ENCODE assay signal across 8 cellular contexts in the genomic region with DNA sequence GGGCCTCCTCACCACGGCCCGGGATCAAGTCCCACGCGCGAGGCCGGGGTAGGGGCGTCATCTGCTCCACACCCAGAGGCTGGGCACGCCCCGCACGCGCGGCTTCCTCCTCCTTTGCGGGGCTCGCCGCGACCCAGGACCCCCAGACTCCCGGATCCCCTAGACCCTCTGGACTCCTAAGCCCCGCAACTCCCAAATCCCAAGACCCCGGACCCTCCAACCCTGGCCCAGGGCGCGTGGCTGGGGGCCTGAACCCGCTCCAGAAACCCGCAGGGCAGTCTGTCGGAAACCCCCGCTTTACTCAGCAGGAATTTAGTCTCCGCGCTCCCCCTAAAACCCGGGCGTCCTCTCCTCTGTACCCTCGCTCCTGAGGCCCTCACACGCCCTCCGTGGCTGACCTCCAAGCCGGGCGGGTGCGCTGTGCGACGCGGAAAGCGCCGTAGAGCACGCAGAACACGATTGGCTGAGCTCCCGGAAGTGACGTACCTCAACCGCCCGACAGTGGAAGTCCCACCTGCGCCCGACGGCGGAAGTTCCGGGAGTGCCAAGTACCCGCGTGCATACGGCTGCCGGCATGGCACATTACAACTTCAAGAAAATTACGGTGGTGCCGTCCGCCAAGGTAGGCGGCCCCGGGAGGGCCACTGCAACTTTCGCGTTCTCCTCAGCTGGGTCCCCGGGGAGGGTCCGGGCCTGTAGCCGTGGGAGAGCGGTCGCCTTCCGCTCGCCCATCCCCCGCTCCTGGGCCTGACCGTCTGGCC. TPM values are rescaled to one million over a fixed set of nuclear protein-coding genes. Genes with fewer than 3 reads are reported as not detected.
DNase-seq lines count a peak whose midpoint lies in the region; TF ChIP-seq lines count a peak whose summit lies in the region.

A gene (plus strand): TSS at position 529 of the 761 bp plus-strand sequence. CDS start 46 bp downstream, at position 575.

- no peaks in the 10 kb centered on the region for H3K27me3 Mint-ChIP-seq in nephron (ENCODE audit: low read depth)
- no peaks in the 10 kb centered on the region for H3K27me3 Mint-ChIP-seq in stimulated activated naive CD8-positive, alpha-beta T cell treated with anti-CD3 and anti-CD28 coated beads, Interleukin-15, Interleukin-2, amounts not matched to agents 100 ng/mL and 50 ng/mL, for 24 hours

- peak within 1 kb of the TSS; percentile 97 to 100 (median 100) for H3K4me3 Mint-ChIP-seq in nephron
- peak within 1 kb of the TSS; percentile 93 for H3K4me3 Mint-ChIP-seq in stimulated activated naive CD8-positive, alpha-beta T cell treated with anti-CD3 and anti-CD28 coated beads, Interleukin-15, Interleukin-2, amounts not matched to agents 100 ng/mL and 50 ng/mL, for 24 hours

- peak; percentile 99 for DNase-seq in ELR (ENCODE audit: low read depth)
- DNase-seq in GOT3 (lab: John Stamatoyannopoulos, UW): peak; percentile 75
- DNase-seq in activated effector memory CD4-positive, alpha-beta T cell treated with Interleukin-2 at 50 U/mL for 16 hours: peak; percentile 92
- peak; percentile 97 for DNase-seq in fibroblast of the aortic adventitia (ENCODE audit: low read depth)

- H3K27ac Mint-ChIP-seq in nephron: peak within 1 kb of the TSS; percentile 91 to 98 (median 98)
- peak within 1 kb of the TSS; percentile 98 for H3K27ac Mint-ChIP-seq in stimulated activated naive CD8-positive, alpha-beta T cell treated with anti-CD3 and anti-CD28 coated beads, Interleukin-15, Interleukin-2, amounts not matched to agents 100 ng/mL and 50 ng/mL, for 24 hours

- no peaks in the 10 kb centered on the region for H3K9me3 Mint-ChIP-seq in nephron
- no peaks in the 10 kb centered on the region for H3K9me3 Mint-ChIP-seq in stimulated activated naive CD8-positive, alpha-beta T cell treated with anti-CD3 and anti-CD28 coated beads, Interleukin-15, Interleukin-2, amounts not matched to agents 100 ng/mL and 50 ng/mL, for 24 hours

- H3K4me1 Mint-ChIP-seq in nephron: peaks cover 31% of the 10 kb centered on the region
- H3K4me1 Mint-ChIP-seq in stimulated activated naive CD8-positive, alpha-beta T cell treated with anti-CD3 and anti-CD28 coated beads, Interleukin-15, Interleukin-2, amounts not matched to agents 100 ng/mL and 50 ng/mL, for 24 hours (ENCODE audit: low read depth): peaks cover 48% of the 10 kb centered on the region

- TF ChIP-seq POLR2A in Raji (IDR thresholded peaks at IDR 0.05; ENCODE audit: insufficient read depth, low read depth, low read length): peak; percentile 82

- peak within 1 kb of the TSS; percentile 78 for H3K4me3 ChIP-seq in fibroblast of the aortic adventitia (ENCODE audit: low read depth, low read length)

- peak; percentile 34; the same call in 1 of the 2 replicates for TF ChIP-seq CTCF in LNCAP (IDR thresholded peaks at IDR 0.05)
- TF ChIP-seq CTCF in fibroblast of the aortic adventitia (IDR thresholded peaks at IDR 0.05; ENCODE audit: insufficient read depth, low read length): no peak
- TF ChIP-seq CTCF in nephron (IDR thresholded peaks at IDR 0.05; ENCODE audit: unreplicated experiment in 3 of 3): no peak

- peaks cover 22% of the 10 kb centered on the region for H3K36me3 Mint-ChIP-seq in nephron (ENCODE audit: low read depth)
- H3K36me3 Mint-ChIP-seq in stimulated activated naive CD8-positive, alpha-beta T cell treated with anti-CD3 and anti-CD28 coated beads, Interleukin-15, Interleukin-2, amounts not matched to agents 100 ng/mL and 50 ng/mL, for 24 hours (ENCODE audit: low read depth): peaks cover 38% of the 10 kb centered on the region

RNA-seq across cellular contexts. Expression of the gene that starts here (rescaled TPM):
- total RNA-seq in fibroblast of the aortic adventitia (ENCODE audit: low replicate concordance): 26.5 and 81.8 TPM in 2 replicates

Comparison
In these comparisons a context has a peak if more than half of its experiments do, and no peak if none do; other contexts are left out.
1. Peak in every context shown above with its lines: DNase-seq and H3K4me3 ChIP-seq.